Comparison of ENCODE assay signal across 9 cellular contexts in the genomic region with DNA sequence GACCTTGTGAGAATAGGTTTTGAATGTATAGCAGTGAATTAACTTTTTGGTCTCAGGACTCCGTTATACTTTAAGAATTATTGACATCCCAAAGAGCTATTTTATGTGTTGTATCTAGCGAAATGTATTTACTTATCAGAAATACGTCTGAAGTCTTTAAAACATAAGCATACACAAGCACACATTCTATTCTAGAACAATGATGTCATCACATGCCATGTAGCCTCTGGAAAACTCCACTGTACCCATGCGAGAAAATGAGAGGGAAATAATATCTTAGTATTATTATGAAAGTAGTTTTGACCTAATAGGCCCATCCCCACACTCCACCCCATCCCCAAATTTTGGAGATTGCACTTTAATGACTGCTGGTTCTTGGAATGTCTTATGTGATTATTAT. TPM values are rescaled to one million over a fixed set of nuclear protein-coding genes. Genes with fewer than 3 reads are reported as not detected.
A peak's percentile ranks its signal among the peaks of the same experiment; 100 is the strongest.
DNase-seq lines count a peak whose midpoint lies in the region; ATAC-seq, FAIRE-seq and TF ChIP-seq lines count a peak whose summit lies in the region.
"Had no signal": no experiment of that assay in that cellular context is flagged by ENCODE, and none has a peak within 500 bp of the region (broad histone marks: within the 10 kb centered on the region; RNA-seq: fewer than 3 reads in every experiment).

No MANE protein-coding gene starts in this region.

- no peak overlapping the region for H4K91ac ChIP-seq in IMR-90 (ENCODE audit: insufficient read depth, low read depth, low read length)

- H3K56ac ChIP-seq in IMR-90 (ENCODE audit: extremely low read depth, insufficient read depth, low read length) = no peak overlapping the region

- H4K20me1 ChIP-seq in IMR-90 (ENCODE audit: insufficient read depth, low read length) = no peaks in the 10 kb centered on the region

- dilution Hi-C loops in IMR-90 (cut with HindIII; ENCODE audit: low sequenced_read_pairs, unreplicated experiment) = no loop called here

- no peak for TF ChIP-seq RAD21 in IMR-90 (IDR thresholded peaks at IDR 0.05; ENCODE audit: low read length)

- H3K4ac ChIP-seq in IMR-90 (ENCODE audit: low read depth, low read length) = no peak overlapping the region

- no peak for TF ChIP-seq POLR2A in IMR-90 (IDR thresholded peaks at IDR 0.05; ENCODE audit: low read depth, low read length)

- in situ Hi-C loops in IMR-90 (cut with MboI; ENCODE audit: low sequenced_read_pairs) = no loop called here

- H3K4me3 ChIP-seq in A673 (ENCODE audit: low read depth, low read length, poor library complexity, severe bottlenecking) = peak overlapping the region; percentile 79
- H3K4me3 ChIP-seq in IMR-90 (ENCODE audit: insufficient read depth, low read depth, low read length) = peak overlapping the region; percentile 95; the same call in 1 of the 2 replicates
- peak overlapping the region; percentile 56 for H3K4me3 ChIP-seq in bronchial epithelial cell (ENCODE audit: low read depth, low read length)
- peak overlapping the region; percentile 88 for H3K4me3 ChIP-seq in mesodermal cell (ENCODE audit: extremely low read depth, insufficient read depth, low read length, poor library complexity, severe bottlenecking)

- H3K4me1 ChIP-seq in A673 (ENCODE audit: insufficient read depth, low read length, poor library complexity, severe bottlenecking) = peaks cover 12% of the 10 kb centered on the region
- no peaks in the 10 kb centered on the region for H3K4me1 ChIP-seq in IMR-90 (ENCODE audit: control insufficient read depth, insufficient read depth, low read length)
- H3K4me1 ChIP-seq in mesodermal cell (ENCODE audit: control insufficient read depth, insufficient read depth, low read length, poor library complexity, severe bottlenecking) = no peaks in the 10 kb centered on the region

- no CpG with 5 or more reads among the region's 4 CpGs for WGBS in IMR-90 (ENCODE audit: extremely low coverage in 2 of 2, insufficient read length in 1 of 2), 2 experiments
- WGBS in mesodermal cell (ENCODE audit: insufficient coverage in 2 of 2), 2 experiments = 100% methylated on average over 1 of the region's 4 CpGs; no CpG with 5 or more reads in 1 of the 2 experiments

- peak overlapping the region; percentile 95 for H3K4me2 ChIP-seq in IMR-90 (ENCODE audit: low read depth, low read length)

- H3K18ac ChIP-seq in IMR-90 (ENCODE audit: low read depth, low read length) = no peak overlapping the region

- no peak overlapping the region for H3K14ac ChIP-seq in IMR-90 (replicated peaks; ENCODE audit: low read depth, low read length)

- H2AK5ac ChIP-seq in IMR-90 (ENCODE audit: low read depth, low read length) = no peak overlapping the region

- H3K27me3 ChIP-seq in A673 (replicated peaks; ENCODE audit: insufficient read depth, low read depth, low read length, poor library complexity) (no peaks in the 10 kb centered on the region), IMR-90 (ENCODE audit: control insufficient read depth, insufficient read depth, low read length) (no peaks in the 10 kb centered on the region), bronchial epithelial cell (ENCODE audit: control insufficient read depth, insufficient read depth, low read length) (no peaks in the 10 kb centered on the region)

- ATAC-seq in IMR-90 (ENCODE audit: low read depth) (no peak), HG02973 (IDR thresholded peaks at IDR 0.05; ENCODE audit: unreplicated experiment) (no peak)

- intact Hi-C loops in A673 (cut with micrococcal nuclease; ENCODE audit: unreplicated experiment) (no loop called here), IMR-90 (cut with micrococcal nuclease) (loop anchor here (5.0 kb wide), 1 partner anchor 151 kb away; no protein-coding TSS in a partner anchor)

- H3K23ac ChIP-seq in IMR-90 (ENCODE audit: low read depth, low read length) = peak overlapping the region; percentile 32; the same call in 1 of the 2 replicates

- POLR2A ChIA-PET in A673 (lab: Charles Lee; ENCODE audit: low non-redundant PET) (no interaction called here), IMR-90 (lab: Charles Lee; ENCODE audit: unreplicated experiment) (no interaction called here)

- DNase-seq in A673 (ENCODE audit: low spot score) (no peak), IMR-90 (peak; percentile 64), bronchial epithelial cell (ENCODE audit: low read depth) (peak; percentile 40), NCI-H2227 (lab: John Stamatoyannopoulos, UW; ENCODE audit: unreplicated experiment) (no peak)
- no peak for DNase-seq in stimulated activated CD4-positive, alpha-beta T cell treated with anti-CD3 and anti-CD28 coated beads, Interleukin-4, amount 100 ng/mL, for 1 hour
- DNase-seq in stimulated activated CD8-positive, alpha-beta memory T cell treated with anti-CD3 and anti-CD28 coated beads, Interleukin-4, amount 100 ng/mL, for 48 hours = no peak
- DNase-seq: activated CD4-positive, CD25-positive, alpha-beta regulatory T cell had no signal

- CTCF ChIA-PET in A673 (lab: Charles Lee) (no interaction called here), IMR-90 (lab: Yijun Ruan, JAX) (interaction anchor here (1.2 kb wide), 1 partner anchor 40 kb away, joined by 4 read pairs; no protein-coding TSS in a partner anchor)

- no peak overlapping the region for H2BK20ac ChIP-seq in IMR-90 (ENCODE audit: low read depth, low read length)

- H2AFZ ChIP-seq in IMR-90 (replicated peaks; ENCODE audit: low read length, poor library complexity) = no peak overlapping the region

- H3K9ac ChIP-seq in IMR-90 (ENCODE audit: low read depth, low read length) = no peak overlapping the region

- H4K5ac ChIP-seq in IMR-90 (ENCODE audit: low read depth, low read length) = no peak overlapping the region

- no TSS peak for BruUV-seq in A673 (replicated peaks; lab: Mats Ljungman, UMichigan)
- BruUV-seq in IMR-90 (replicated peaks; lab: Mats Ljungman, UMichigan) = no TSS peak

- H3K79me1 ChIP-seq in IMR-90 (ENCODE audit: low read depth in 1 of 2, low read length in 2 of 2) = peaks cover 22 to 36% of the 10 kb centered on the region in 2 experiments

- TF ChIP-seq CTCF in A673 (conservative IDR thresholded peaks at IDR 0.05; ENCODE audit: low read depth, low read length) = no peak
- no peak for TF ChIP-seq CTCF in IMR-90 (conservative IDR thresholded peaks at IDR 0.05; ENCODE audit: low read depth, low read length)
- TF ChIP-seq CTCF in bronchial epithelial cell (IDR thresholded peaks at IDR 0.05; ENCODE audit: insufficient read depth, low read length, severe bottlenecking) = no peak

- no peak overlapping the region for H2BK120ac ChIP-seq in IMR-90 (ENCODE audit: low read depth, low read length)

- H4K8ac ChIP-seq in IMR-90 (ENCODE audit: low read depth in 2 of 2, low read length in 2 of 2) = no peak overlapping the region

- FAIRE-seq in bronchial epithelial cell (lab: Jason Lieb, UNC) = no peak

- no peak overlapping the region for H2BK15ac ChIP-seq in IMR-90 (ENCODE audit: low read depth, low read length)

- peak overlapping the region; percentile 98 for H3K27ac ChIP-seq in A673 (ENCODE audit: low read depth, low read length, poor library complexity, severe bottlenecking)
- H3K27ac ChIP-seq in IMR-90 (ENCODE audit: insufficient read depth, low read length) = no peak overlapping the region
- no peak overlapping the region for H3K27ac ChIP-seq in mesodermal cell (ENCODE audit: low read depth, low read length, severe bottlenecking)

- peaks cover 5% of the 10 kb centered on the region for H3K9me1 ChIP-seq in IMR-90 (ENCODE audit: insufficient read depth, low read length)

- peaks cover 41% of the 10 kb centered on the region for H3K36me3 ChIP-seq in A673 (ENCODE audit: insufficient read depth, low read length, poor library complexity, severe bottlenecking)
- peaks cover 20% of the 10 kb centered on the region for H3K36me3 ChIP-seq in IMR-90 (ENCODE audit: control insufficient read depth, insufficient read depth, low read length)
- H3K36me3 ChIP-seq in bronchial epithelial cell (ENCODE audit: control insufficient read depth, insufficient read depth, low read length) = peaks cover 14% of the 10 kb centered on the region
- H3K36me3 ChIP-seq in mesodermal cell (ENCODE audit: control insufficient read depth, insufficient read depth, low read length) = peaks cover 42% of the 10 kb centered on the region

- no peak overlapping the region for H2BK5ac ChIP-seq in IMR-90 (ENCODE audit: low read depth, low read length, poor library complexity, severe bottlenecking)

- no peak overlapping the region for H2AK9ac ChIP-seq in IMR-90 (replicated peaks; ENCODE audit: low read depth, low read length, poor library complexity)

- H3K9me3 ChIP-seq in A673 (ENCODE audit: low read depth, low read length, poor library complexity, severe bottlenecking) (no peaks in the 10 kb centered on the region), IMR-90 (ENCODE audit: control insufficient read depth, insufficient read depth, low read length) (no peaks in the 10 kb centered on the region), mesodermal cell (ENCODE audit: control insufficient read depth, low read length) (peaks cover 5% of the 10 kb centered on the region)

TF ChIP-seq in IMR-90, 13 proteins besides CTCF, POLR2A, EP300 and RAD21 (continues in another document):
- TF ChIP-seq MXI1 (IDR thresholded peaks at IDR 0.05; ENCODE audit: borderline replicate concordance, low read depth, low read length) (no peak), FOS (IDR thresholded peaks at IDR 0.05; ENCODE audit: low read depth, low read length) (no peak), RCOR1 (IDR thresholded peaks at IDR 0.05; ENCODE audit: insufficient replicate concordance, low read length) (no peak), SMC3 (IDR thresholded peaks at IDR 0.05; ENCODE audit: low read depth, low read length) (no peak), CEBPB (IDR thresholded peaks at IDR 0.05; ENCODE audit: low read depth, low read length) (no peak; the same call in 1 of the 2 replicates), RFX5 (IDR thresholded peaks at IDR 0.05; ENCODE audit: low read depth, low read length) (no peak), BHLHE40 (IDR thresholded peaks at IDR 0.05; ENCODE audit: low read depth, low read length) (no peak), NFE2L2 (IDR thresholded peaks at IDR 0.05; ENCODE audit: low read depth, low read length) (no peak), MAFK (IDR thresholded peaks at IDR 0.05; ENCODE audit: low read depth, low read length) (no peak)

RNA-seq across cellular contexts. Expression of a gene that starts 1.5 kb away (rescaled TPM):
- total RNA-seq in A673 (2021) (106 and 115 TPM in 2 replicates), IMR-90 (2012; rRNA removed) (83.0 and 117 TPM in 2 replicates), bronchial epithelial cell (59.5 and 113 TPM in 2 replicates)
- 60.8 and 432 TPM in 2 replicates for polyA plus RNA-seq in IMR-90 (2012; rRNA removed)
- 7.9 and 8.6 TPM in 2 replicates for polyA plus RNA-seq in IMR-90 (2012; cell fraction: cytosol; rRNA removed)
- 2.7 and 12.8 TPM in 2 replicates for polyA plus RNA-seq in IMR-90 (2012; cell fraction: nucleus; rRNA removed; ENCODE audit: low replicate concordance)
- polyA plus RNA-seq in mesodermal cell (2013, experiment 1 of 2) = 52.9 TPM
- polyA plus RNA-seq in mesodermal cell (2013, experiment 2 of 2) = 35.0 TPM

Comparison
In these comparisons a context has a peak if more than half of its experiments do, and no peak if none do; other contexts are left out.
1. DNase-seq: peak in IMR-90 (single experiment) and bronchial epithelial cell (single experiment); none in A673 (single experiment), stimulated activated CD4-positive, alpha-beta T cell treated with anti-CD3 and anti-CD28 coated beads, Interleukin-4, amount 100 ng/mL, for 1 hour (single experiment), stimulated activated CD8-positive, alpha-beta memory T cell treated with anti-CD3 and anti-CD28 coated beads, Interleukin-4, amount 100 ng/mL, for 48 hours (single experiment) and NCI-H2227 (single experiment).
2. Peak in every context shown above with its lines, with median percentiles within 50 percentile points of each other: H3K4me3 ChIP-seq.